In genomic region chr9:92727716-92728700, GRCh38 we compare ENCODE assay signal across 17 cellular contexts. TPM values are rescaled to one million over a fixed set of nuclear protein-coding genes. Genes with fewer than 3 reads are reported as not detected.
DNase-seq lines count a peak whose midpoint lies in the region; ATAC-seq and TF ChIP-seq lines count a peak whose summit lies in the region.
"Had no signal": no experiment of that assay in that cellular context is flagged by ENCODE, and none has a peak within 500 bp of the region (broad histone marks: within the 10 kb centered on the region; RNA-seq: fewer than 3 reads in every experiment).

No MANE protein-coding gene starts in this region.

- ATAC-seq in stimulated activated naive CD8-positive, alpha-beta T cell treated with anti-CD3 and anti-CD28 coated beads, Interleukin-15, amount 100 ng/mL, for 72 hours = no peak
- ATAC-seq in GM19463 (IDR thresholded peaks at IDR 0.05; ENCODE audit: unreplicated experiment) (no peak), HG03108 (IDR thresholded peaks at IDR 0.05; ENCODE audit: unreplicated experiment) (no peak)

- peak overlapping the region; percentile 83 for H3K27ac ChIP-seq in OCI-LY7 (ENCODE audit: low read depth, low read length, poor library complexity, severe bottlenecking)
- H3K27ac ChIP-seq: coronary artery, esophagus muscularis mucosa, ovary had no signal

- no TSS peak for BruUV-seq in OCI-LY7 (replicated peaks; lab: Mats Ljungman, UMichigan)

- peak overlapping the region; percentile 82 for H3K4me2 ChIP-seq in OCI-LY7 (ENCODE audit: low read length)

- peaks cover 85% of the 10 kb centered on the region for H3K79me2 ChIP-seq in OCI-LY7 (ENCODE audit: insufficient read depth, low read depth, low read length)

- peak overlapping the region; percentile 63 for H3K4me3 ChIP-seq in OCI-LY7 (ENCODE audit: low read depth, low read length, poor library complexity, severe bottlenecking)
- H3K4me3 ChIP-seq: coronary artery, esophagus muscularis mucosa, ovary had no signal

- CTCF ChIA-PET in OCI-LY7 (lab: Charles Lee; ENCODE audit: unreplicated experiment) = interaction anchor here (1.0 to 1.8 kb wide), 5 partner anchors 10 to 63 kb away, joined by 3 to 11 read pairs (median 5); partner anchors contain the start of gene IPPK

- peaks cover 38% of the 10 kb centered on the region; the same call in 1 of the 2 replicates for H3K36me3 ChIP-seq in OCI-LY7 (ENCODE audit: insufficient read depth, low read length)
- H3K36me3 ChIP-seq: ovary had no signal

- H3K4me3 Mint-ChIP-seq in glutamatergic neuron (ENCODE audit: unreplicated experiment) = peak overlapping the region; percentile 42
- H3K4me3 Mint-ChIP-seq in stimulated activated naive CD8-positive, alpha-beta T cell treated with anti-CD3 and anti-CD28 coated beads, Interleukin-15, amount 100 ng/mL, for 72 hours = no peak overlapping the region

- no peaks in the 10 kb centered on the region for H3K9me2 ChIP-seq in OCI-LY7 (ENCODE audit: insufficient read depth, low read length)

- POLR2A ChIA-PET in OCI-LY7 (lab: Charles Lee) = interaction anchor here (0.9 to 2.5 kb wide), 5 partner anchors 8 to 32 kb away, joined by 3 to 10 read pairs (median 4); no protein-coding TSS in a partner anchor

- peaks cover 6% of the 10 kb centered on the region; the same call in 1 of the 2 replicates for H4K20me1 ChIP-seq in OCI-LY7 (ENCODE audit: insufficient read depth, low read length)

- DNase-seq in activated effector memory CD4-positive, alpha-beta T cell treated with anti-CD3 and anti-CD28 coated beads, Interleukin-2, amount 50 U/mL, for 16 hours = peak; percentile 58
- DNase-seq in activated effector memory CD4-positive, alpha-beta T cell treated with Interleukin-2 at 50 U/mL for 16 hours = no peak
- DNase-seq in OCI-LY7 (ENCODE audit: low spot score) (no peak), glutamatergic neuron (no peak), NCI-H510A (lab: John Stamatoyannopoulos, UW) (no peak)
- no peak for DNase-seq in stimulated activated naive CD8-positive, alpha-beta T cell treated with anti-CD3 and anti-CD28 coated beads, Interleukin-15, amount 100 ng/mL, for 72 hours
- DNase-seq: activated CD4-positive, CD25-positive, alpha-beta regulatory T cell treated with anti-CD3 and anti-CD28 coated beads, Interleukin-2, amount 50 U/mL, for 72 hours; COR-L47; MV-4-11; NCI-H82; ovary; stimulated activated CD4-positive, alpha-beta T cell treated with anti-CD3 and anti-CD28 coated beads, Interleukin-4, amount 100 ng/mL, for 1 hour; T-helper 2 cell had no signal

- H2AFZ ChIP-seq in OCI-LY7 (ENCODE audit: low read length) = no peak overlapping the region

- H3K4me1 ChIP-seq in OCI-LY7 (ENCODE audit: insufficient read depth, low read length, poor library complexity, severe bottlenecking) = peaks cover 96% of the 10 kb centered on the region

- peaks cover 5% of the 10 kb centered on the region for H3K36me3 Mint-ChIP-seq in glutamatergic neuron (ENCODE audit: unreplicated experiment)

- intact Hi-C loops in OCI-LY7 (cut with micrococcal nuclease; ENCODE audit: unreplicated experiment) = loop anchor here (10.0 kb wide), 1 partner anchor 537 kb away; no protein-coding TSS in a partner anchor

- peaks cover 22% of the 10 kb centered on the region for H3K27me3 Mint-ChIP-seq in glutamatergic neuron (ENCODE audit: unreplicated experiment)
- no peaks in the 10 kb centered on the region for H3K27me3 Mint-ChIP-seq in stimulated activated naive CD8-positive, alpha-beta T cell treated with anti-CD3 and anti-CD28 coated beads, Interleukin-15, amount 100 ng/mL, for 72 hours

- peaks cover 22% of the 10 kb centered on the region for H3K9me3 Mint-ChIP-seq in glutamatergic neuron (ENCODE audit: unreplicated experiment)
- H3K9me3 Mint-ChIP-seq in stimulated activated naive CD8-positive, alpha-beta T cell treated with anti-CD3 and anti-CD28 coated beads, Interleukin-15, amount 100 ng/mL, for 72 hours = no peaks in the 10 kb centered on the region

- TF ChIP-seq CTCF in OCI-LY7 (conservative IDR thresholded peaks at IDR 0.05; ENCODE audit: low read length) (no peak), glutamatergic neuron (IDR thresholded peaks at IDR 0.05; ENCODE audit: partially characterized antibody, unreplicated experiment) (no peak)

- H3K4me1 Mint-ChIP-seq in glutamatergic neuron (ENCODE audit: low read depth, unreplicated experiment) = peaks cover 70% of the 10 kb centered on the region
- H3K4me1 Mint-ChIP-seq in stimulated activated naive CD8-positive, alpha-beta T cell treated with anti-CD3 and anti-CD28 coated beads, Interleukin-15, amount 100 ng/mL, for 72 hours = peaks cover 33% of the 10 kb centered on the region

- H3K9me3 ChIP-seq in OCI-LY7 (ENCODE audit: low read length) = no peaks in the 10 kb centered on the region
- H3K9me3 ChIP-seq: esophagus muscularis mucosa, ovary had no signal

- peak overlapping the region; percentile 52 for H3K27ac Mint-ChIP-seq in glutamatergic neuron (ENCODE audit: unreplicated experiment)
- H3K27ac Mint-ChIP-seq in stimulated activated naive CD8-positive, alpha-beta T cell treated with anti-CD3 and anti-CD28 coated beads, Interleukin-15, amount 100 ng/mL, for 72 hours = peak overlapping the region; percentile 36 to 84

RNA-seq across cellular contexts. Expression of gene BICD2, which starts 36.6 kb away (rescaled TPM):
- 71.0 and 71.7 TPM in 2 replicates for total RNA-seq in OCI-LY7 (2014; rRNA removed; shearing (Covaris generic))
- 46.5 and 53.9 TPM in 2 replicates for total RNA-seq in OCI-LY7 (2022)
- total RNA-seq in glutamatergic neuron (ENCODE audit: unreplicated experiment) = 43.7 TPM

RNA-seq across cellular contexts. Expression of gene IPPK, which starts 58.1 kb away (rescaled TPM):
- 12.6 and 12.7 TPM in 2 replicates for total RNA-seq in OCI-LY7 (2014; rRNA removed; shearing (Covaris generic))
- total RNA-seq in OCI-LY7 (2022) = 10.3 and 12.0 TPM in 2 replicates
- total RNA-seq in glutamatergic neuron (ENCODE audit: unreplicated experiment) = 7.0 TPM
